In genomic region chr5:133818031-133818431, GRCh38 we compare ENCODE assay signal across 14 cellular contexts.
DNase-seq lines count a peak whose midpoint lies in the region; ATAC-seq, FAIRE-seq and TF ChIP-seq lines count a peak whose summit lies in the region.
"Had no signal": no experiment of that assay in that cellular context is flagged by ENCODE, and none has a peak within 500 bp of the region (broad histone marks: within the 10 kb centered on the region; RNA-seq: fewer than 3 reads in every experiment).

No MANE protein-coding gene starts in this region.

- H3K4me3 ChIP-seq in GM23248 (no peak overlapping the region), astrocyte of the spinal cord (ENCODE audit: low read depth, low read length) (no peak overlapping the region), psoas muscle (no peak overlapping the region), kidney (ENCODE audit: low read length in 2 of 2) (no peak overlapping the region)
- H3K4me3 ChIP-seq: spleen had no signal

- no peaks in the 10 kb centered on the region for H4K20me1 ChIP-seq in GM23248 (ENCODE audit: insufficient read depth)

- H3K79me2 ChIP-seq in GM23248 (ENCODE audit: insufficient read depth): no peaks in the 10 kb centered on the region

- intact Hi-C loops in left cardiac atrium (cut with DNase I) (no loop called here), psoas muscle (cut with DNase I) (loop anchor here in 1 of 2 donors (5.0 kb wide), 1 partner anchor 41 kb away; no protein-coding TSS in a partner anchor), kidney (cut with DNase I) (no loop called here)

- no peak overlapping the region for H3K4me3 Mint-ChIP-seq in stimulated activated naive CD8-positive, alpha-beta T cell treated with anti-CD3 and anti-CD28 coated beads, Interleukin-15, amount 100 ng/mL, for 72 hours

- no peaks in the 10 kb centered on the region for H3K9me3 Mint-ChIP-seq in stimulated activated naive CD8-positive, alpha-beta T cell treated with anti-CD3 and anti-CD28 coated beads, Interleukin-15, amount 100 ng/mL, for 72 hours

- H3F3A ChIP-seq in GM23248 (ENCODE audit: insufficient read depth): no peaks in the 10 kb centered on the region

- peaks cover 10% of the 10 kb centered on the region for H3K27me3 Mint-ChIP-seq in stimulated activated naive CD8-positive, alpha-beta T cell treated with anti-CD3 and anti-CD28 coated beads, Interleukin-15, amount 100 ng/mL, for 72 hours

- H3K27ac ChIP-seq in GM23248 (no peak overlapping the region), psoas muscle (peak overlapping the region; percentile 89), kidney (ENCODE audit: low read depth in 2 of 2, low read length in 2 of 2) (no peak overlapping the region)
- H3K27ac ChIP-seq: spleen had no signal

- no peaks in the 10 kb centered on the region for H3K9me2 ChIP-seq in GM23248 (ENCODE audit: insufficient read depth)

- H3K27me3 ChIP-seq in GM23248 (replicated peaks; ENCODE audit: insufficient read depth): peaks cover 41% of the 10 kb centered on the region
- no peaks in the 10 kb centered on the region for H3K27me3 ChIP-seq in psoas muscle (ENCODE audit: insufficient read depth in 3 of 3, low read length in 2 of 3)

- H3K9me3 ChIP-seq in GM23248 (ENCODE audit: low read depth): no peaks in the 10 kb centered on the region
- no peaks in the 10 kb centered on the region for H3K9me3 ChIP-seq in psoas muscle
- H3K9me3 ChIP-seq in kidney (ENCODE audit: control insufficient read depth in 1 of 2, low read length in 2 of 2): no peaks in the 10 kb centered on the region
- H3K9me3 ChIP-seq: spleen had no signal

- no peak overlapping the region for H2AFZ ChIP-seq in GM23248

- peak; percentile 42 for DNase-seq in GM23248
- DNase-seq in astrocyte of the spinal cord (ENCODE audit: low read depth, low spot score): peak; percentile 15
- peak; percentile 78 for DNase-seq in left cardiac atrium
- DNase-seq in psoas muscle: peak; percentile 78 to 86
- DNase-seq in stimulated activated naive CD8-positive, alpha-beta T cell treated with anti-CD3 and anti-CD28 coated beads, Interleukin-15, amount 100 ng/mL, for 72 hours: no peak
- no peak for DNase-seq in kidney
- DNase-seq in activated CD4-positive, CD25-positive, alpha-beta regulatory T cell treated with anti-CD3 and anti-CD28 coated beads, Interleukin-2, amount 50 U/mL, for 72 hours: no peak
- DNase-seq in MV-4-11 (lab: John Stamatoyannopoulos, UW): no peak
- DNase-seq: AML-193, DMS79 treated with DMSO at 0.1 percent for 48 hours, spleen had no signal

- H3K4me1 ChIP-seq in GM23248 (ENCODE audit: insufficient read depth): no peaks in the 10 kb centered on the region
- peaks cover 41% of the 10 kb centered on the region for H3K4me1 ChIP-seq in psoas muscle
- peaks cover 20 to 37% of the 10 kb centered on the region in 2 donors for H3K4me1 ChIP-seq in kidney (ENCODE audit: control insufficient read depth in 1 of 2, insufficient read depth in 1 of 2, low read depth in 1 of 2, low read length in 2 of 2)

- no peak overlapping the region for H3K9ac ChIP-seq in GM23248
- no peak overlapping the region for H3K9ac ChIP-seq in kidney (ENCODE audit: low read length in 2 of 2)

- H3K36me3 ChIP-seq in GM23248 (ENCODE audit: low read depth) (no peaks in the 10 kb centered on the region), psoas muscle (ENCODE audit: insufficient read depth in 1 of 2, low read depth in 1 of 2) (no peaks in the 10 kb centered on the region), kidney (ENCODE audit: control insufficient read depth in 1 of 2, insufficient read depth in 2 of 2, low read length in 2 of 2) (no peaks in the 10 kb centered on the region)
- H3K36me3 ChIP-seq: spleen had no signal

- FAIRE-seq in kidney (lab: Jason Lieb, UNC): no peak
- FAIRE-seq: endometrium, GM12892, TTC549 had no signal

- no peak overlapping the region for H3K27ac Mint-ChIP-seq in stimulated activated naive CD8-positive, alpha-beta T cell treated with anti-CD3 and anti-CD28 coated beads, Interleukin-15, amount 100 ng/mL, for 72 hours

- in situ Hi-C loops in GM23248 (cut with MboI) (no loop called here), astrocyte of the spinal cord (cut with HindIII; ENCODE audit: low sequenced_read_pairs) (no loop called here)

- TF ChIP-seq CTCF in astrocyte of the spinal cord (IDR thresholded peaks at IDR 0.05; ENCODE audit: low read depth, low read length) (no peak), psoas muscle (IDR thresholded peaks at IDR 0.05) (no peak), kidney (IDR thresholded peaks at IDR 0.05; ENCODE audit: borderline replicate concordance, extremely low read depth, insufficient read depth) (no peak)

- H3K4me2 ChIP-seq in GM23248 (ENCODE audit: unreplicated experiment): no peak overlapping the region

- peaks cover 45% of the 10 kb centered on the region for H3K4me1 Mint-ChIP-seq in stimulated activated naive CD8-positive, alpha-beta T cell treated with anti-CD3 and anti-CD28 coated beads, Interleukin-15, amount 100 ng/mL, for 72 hours

- ATAC-seq in left cardiac atrium (peak; percentile 42 to 94), psoas muscle (peak; percentile 89 to 94 (median 94))
- ATAC-seq in stimulated activated naive CD8-positive, alpha-beta T cell treated with anti-CD3 and anti-CD28 coated beads, Interleukin-15, amount 100 ng/mL, for 72 hours: no peak

- 21 to 27% methylated on average over 5 of the region's 5 CpGs for WGBS in GM23248 (ENCODE audit: low coverage in 1 of 2, low lambda C conversion rate in 2 of 2, missing lambda C conversion rate in 2 of 2), 2 experiments
- WGBS in psoas muscle, 3 donors: 24 to 26% (median 26%) methylated on average over 5 of the region's 5 CpGs

Comparison
In these comparisons a context has a peak if more than half of its experiments do, and no peak if none do; other contexts are left out.
1. DNase-seq: peak in GM23248 (single experiment), astrocyte of the spinal cord (single experiment), left cardiac atrium (single experiment) and psoas muscle (2 of 2); none in stimulated activated naive CD8-positive, alpha-beta T cell treated with anti-CD3 and anti-CD28 coated beads, Interleukin-15, amount 100 ng/mL, for 72 hours (0 of 2), kidney (single experiment), activated CD4-positive, CD25-positive, alpha-beta regulatory T cell treated with anti-CD3 and anti-CD28 coated beads, Interleukin-2, amount 50 U/mL, for 72 hours (single experiment) and MV-4-11 (single experiment).